17 cellular contexts compared by ENCODE assay signal in genomic region chr4:108193891-108194672, GRCh38. TPM values are rescaled to one million over a fixed set of nuclear protein-coding genes. Genes with fewer than 3 reads are reported as not detected.
DNase-seq lines count a peak whose midpoint lies in the region; ATAC-seq and TF ChIP-seq lines count a peak whose summit lies in the region.
"Had no signal": no experiment of that assay in that cellular context is flagged by ENCODE, and none has a peak within 500 bp of the region (broad histone marks: within the 10 kb centered on the region; RNA-seq: fewer than 3 reads in every experiment).

No MANE protein-coding gene starts in this region.

- no peak overlapping the region for H3K56ac ChIP-seq in IMR-90 (ENCODE audit: extremely low read depth, insufficient read depth, low read length)

- H4K20me1 ChIP-seq in IMR-90 (ENCODE audit: insufficient read depth, low read length): no peaks in the 10 kb centered on the region

- no TSS peak for BruUV-seq in IMR-90 (replicated peaks; lab: Mats Ljungman, UMichigan)

- no peak overlapping the region for H3K4me3 Mint-ChIP-seq in brain
- H3K4me3 Mint-ChIP-seq: activated CD8-positive, alpha-beta T cell treated with anti-CD3 and anti-CD28 coated beads for 36 hours; stimulated activated naive CD8-positive, alpha-beta T cell treated with anti-CD3 and anti-CD28 coated beads, Interleukin-15, amount 100 ng/mL, for 72 hours had no signal

- POLR2A ChIA-PET in IMR-90 (lab: Charles Lee; ENCODE audit: unreplicated experiment): no interaction called here

- no peak overlapping the region for H2AFZ ChIP-seq in IMR-90 (replicated peaks; ENCODE audit: low read length, poor library complexity)
- no peak overlapping the region for H2AFZ ChIP-seq in mesenchymal stem cell (ENCODE audit: low read depth, low read length)

- no peaks in the 10 kb centered on the region; the same call in none of the 2 replicates for H3K27me3 ChIP-seq in IMR-90 (ENCODE audit: control insufficient read depth, insufficient read depth, low read length)
- H3K27me3 ChIP-seq in mesenchymal stem cell (ENCODE audit: control insufficient read depth in 1 of 2, insufficient read depth in 1 of 2, low read length in 2 of 2): no peaks in the 10 kb centered on the region
- H3K27me3 ChIP-seq: colonic mucosa, vagina had no signal

- H3K4ac ChIP-seq in IMR-90 (ENCODE audit: low read depth, low read length): no peak overlapping the region
- H3K4ac ChIP-seq in mesenchymal stem cell (ENCODE audit: low read depth in 1 of 2, low read length in 2 of 2): no peak overlapping the region

- no peak overlapping the region for H2BK5ac ChIP-seq in IMR-90 (ENCODE audit: low read depth, low read length, poor library complexity, severe bottlenecking)
- no peak overlapping the region for H2BK5ac ChIP-seq in mesenchymal stem cell (ENCODE audit: low read depth, low read length, poor library complexity, severe bottlenecking)

- no peak overlapping the region for H4K5ac ChIP-seq in IMR-90 (ENCODE audit: low read depth, low read length)

- no peak overlapping the region for H2BK12ac ChIP-seq in mesenchymal stem cell (ENCODE audit: low read length in 2 of 2)

- H3K9me3 ChIP-seq in IMR-90 (ENCODE audit: control insufficient read depth, insufficient read depth, low read length): no peaks in the 10 kb centered on the region
- H3K9me3 ChIP-seq in mesenchymal stem cell (ENCODE audit: control insufficient read depth, low read length): no peaks in the 10 kb centered on the region
- H3K9me3 ChIP-seq: colonic mucosa, vagina had no signal

- no peaks in the 10 kb centered on the region for H3K36me3 Mint-ChIP-seq in brain

- TF ChIP-seq POLR2A in IMR-90 (IDR thresholded peaks at IDR 0.05; ENCODE audit: low read depth, low read length) (no peak), GM18505 (IDR thresholded peaks at IDR 0.05; ENCODE audit: borderline replicate concordance, extremely low read depth, insufficient read depth, insufficient read length) (no peak)

- no CpG with 5 or more reads among the region's 4 CpGs for WGBS in IMR-90 (ENCODE audit: extremely low coverage in 2 of 2, insufficient read length in 1 of 2), 2 experiments
- no CpG with 5 or more reads among the region's 4 CpGs for WGBS in mesenchymal stem cell

- no peaks in the 10 kb centered on the region; the same call in 1 of the 2 replicates for H3K9me1 ChIP-seq in IMR-90 (ENCODE audit: insufficient read depth, low read length)

- no peak overlapping the region for H2AK5ac ChIP-seq in IMR-90 (ENCODE audit: low read depth, low read length)
- H2AK5ac ChIP-seq in mesenchymal stem cell (ENCODE audit: low read length, severe bottlenecking): no peak overlapping the region

- H3K4me1 ChIP-seq in IMR-90 (ENCODE audit: control insufficient read depth, insufficient read depth, low read length): peaks cover 2% of the 10 kb centered on the region; the same call in 1 of the 2 replicates
- H3K4me1 ChIP-seq in mesenchymal stem cell (ENCODE audit: control insufficient read depth, insufficient read depth, low read depth, low read length): no peaks in the 10 kb centered on the region
- H3K4me1 ChIP-seq: colonic mucosa, vagina had no signal

- TF ChIP-seq CTCF in IMR-90 (conservative IDR thresholded peaks at IDR 0.05; ENCODE audit: low read depth, low read length): no peak
- TF ChIP-seq CTCF in brain (conservative IDR thresholded peaks at IDR 0.05): no peak

- in situ Hi-C loops in IMR-90 (cut with MboI; ENCODE audit: low sequenced_read_pairs): no loop called here

- peaks cover 22% of the 10 kb centered on the region for H3K4me1 Mint-ChIP-seq in brain

- H3K4me2 ChIP-seq in IMR-90 (ENCODE audit: low read depth, low read length) (no peak overlapping the region), mesenchymal stem cell (ENCODE audit: low read length, poor library complexity, severe bottlenecking) (no peak overlapping the region)
- H3K4me2 ChIP-seq: KMS-11 had no signal

- H3K27ac Mint-ChIP-seq in brain: peak overlapping the region in 3 of 5 experiments; percentile 44 to 79 (median 55)
- H3K27ac Mint-ChIP-seq: activated CD8-positive, alpha-beta T cell treated with anti-CD3 and anti-CD28 coated beads for 36 hours; stimulated activated naive CD8-positive, alpha-beta T cell treated with anti-CD3 and anti-CD28 coated beads, Interleukin-15, amount 100 ng/mL, for 72 hours had no signal

- H3K9me3 Mint-ChIP-seq in brain: no peaks in the 10 kb centered on the region
- H3K9me3 Mint-ChIP-seq: activated CD8-positive, alpha-beta T cell treated with anti-CD3 and anti-CD28 coated beads for 36 hours; stimulated activated naive CD8-positive, alpha-beta T cell treated with anti-CD3 and anti-CD28 coated beads, Interleukin-15, amount 100 ng/mL, for 72 hours had no signal

- H3K27ac ChIP-seq in IMR-90 (ENCODE audit: insufficient read depth, low read length): peak overlapping the region; percentile 40; the same call in 1 of the 2 replicates
- H3K27ac ChIP-seq in mesenchymal stem cell (ENCODE audit: low read length, poor library complexity, severe bottlenecking): no peak overlapping the region
- H3K27ac ChIP-seq: colonic mucosa, KMS-11, vagina had no signal

- H3K4me3 ChIP-seq in IMR-90 (ENCODE audit: insufficient read depth, low read depth, low read length): no peak overlapping the region
- H3K4me3 ChIP-seq in mesenchymal stem cell (ENCODE audit: insufficient read depth in 1 of 2, low read depth in 1 of 2, low read length in 2 of 2): no peak overlapping the region
- H3K4me3 ChIP-seq: colonic mucosa, vagina had no signal

- peaks cover 6% of the 10 kb centered on the region for H3K27me3 Mint-ChIP-seq in brain
- H3K27me3 Mint-ChIP-seq: activated CD8-positive, alpha-beta T cell treated with anti-CD3 and anti-CD28 coated beads for 36 hours; stimulated activated naive CD8-positive, alpha-beta T cell treated with anti-CD3 and anti-CD28 coated beads, Interleukin-15, amount 100 ng/mL, for 72 hours had no signal

- no peak overlapping the region for H2BK20ac ChIP-seq in IMR-90 (ENCODE audit: low read depth, low read length)

- intact Hi-C loops in IMR-90 (cut with micrococcal nuclease): no loop called here

- TF ChIP-seq RAD21 in IMR-90 (IDR thresholded peaks at IDR 0.05; ENCODE audit: low read length): no peak

- no peak overlapping the region; the same call in 1 of the 2 replicates for H3K9ac ChIP-seq in IMR-90 (ENCODE audit: low read depth, low read length)
- peak overlapping the region; percentile 73 for H3K9ac ChIP-seq in mesenchymal stem cell (ENCODE audit: low read length)
- H3K9ac ChIP-seq: KMS-11 had no signal

- H4K91ac ChIP-seq in IMR-90 (ENCODE audit: insufficient read depth, low read depth, low read length) (no peak overlapping the region), mesenchymal stem cell (ENCODE audit: low read length) (no peak overlapping the region)

- H2BK15ac ChIP-seq in IMR-90 (ENCODE audit: low read depth, low read length): no peak overlapping the region
- no peak overlapping the region for H2BK15ac ChIP-seq in mesenchymal stem cell (ENCODE audit: low read depth, poor library complexity, severe bottlenecking)

- H3K18ac ChIP-seq in IMR-90 (ENCODE audit: low read depth, low read length) (no peak overlapping the region), mesenchymal stem cell (ENCODE audit: low read depth in 1 of 2, low read length in 2 of 2) (no peak overlapping the region)

- peak; percentile 58 for DNase-seq in COR-L47 (lab: John Stamatoyannopoulos, UW)
- DNase-seq in IMR-90: no peak
- peak; percentile 20 for DNase-seq in mesenchymal stem cell
- DNase-seq in GF-D8 (lab: John Stamatoyannopoulos, UW): no peak
- no peak for DNase-seq in hepatic stellate cell (ENCODE audit: low spot score)
- DNase-seq in NCI-H2227 treated with DMSO at 0.1 percent for 48 hours (lab: John Stamatoyannopoulos, UW): no peak
- DNase-seq: activated CD8-positive, alpha-beta T cell treated with anti-CD3 and anti-CD28 coated beads for 36 hours; amygdala; colonic mucosa; glutamatergic neuron; NCI-H1694 treated with DMSO at 0.1 percent for 48 hours; NCI-H526; stimulated activated naive CD8-positive, alpha-beta T cell treated with anti-CD3 and anti-CD28 coated beads, Interleukin-15, amount 100 ng/mL, for 72 hours had no signal

- no peaks in the 10 kb centered on the region for H3K79me1 ChIP-seq in IMR-90 (ENCODE audit: low read depth in 1 of 2, low read length in 2 of 2)
- H3K79me1 ChIP-seq in mesenchymal stem cell (replicated peaks; ENCODE audit: low read length, poor library complexity, severe bottlenecking): no peaks in the 10 kb centered on the region

- no peak overlapping the region for H3K23ac ChIP-seq in IMR-90 (ENCODE audit: low read depth, low read length)
- no peak overlapping the region for H3K23ac ChIP-seq in mesenchymal stem cell (ENCODE audit: low read length in 2 of 2)

- ATAC-seq in IMR-90 (ENCODE audit: low read depth) (peak; percentile 77), GM18505 (IDR thresholded peaks at IDR 0.05; ENCODE audit: unreplicated experiment) (no peak)
- ATAC-seq: activated CD8-positive, alpha-beta T cell treated with anti-CD3 and anti-CD28 coated beads for 36 hours; stimulated activated naive CD8-positive, alpha-beta T cell treated with anti-CD3 and anti-CD28 coated beads, Interleukin-15, amount 100 ng/mL, for 72 hours had no signal

- H2AK9ac ChIP-seq in IMR-90 (replicated peaks; ENCODE audit: low read depth, low read length, poor library complexity): no peak overlapping the region

- no peak overlapping the region for H2BK120ac ChIP-seq in IMR-90 (ENCODE audit: low read depth, low read length)
- no peak overlapping the region for H2BK120ac ChIP-seq in mesenchymal stem cell (ENCODE audit: low read depth, low read length)

- CTCF ChIA-PET in IMR-90 (lab: Yijun Ruan, JAX): interaction anchor here (0.5 kb wide), 1 partner anchor 39 kb away, joined by 4 read pairs; no protein-coding TSS in a partner anchor

- H3K14ac ChIP-seq in IMR-90 (replicated peaks; ENCODE audit: low read depth, low read length) (no peak overlapping the region), mesenchymal stem cell (ENCODE audit: low read length in 2 of 2) (no peak overlapping the region)

- H3K36me3 ChIP-seq in IMR-90 (ENCODE audit: control insufficient read depth, insufficient read depth, low read length) (no peaks in the 10 kb centered on the region), mesenchymal stem cell (ENCODE audit: control insufficient read depth in 1 of 2, insufficient read depth in 2 of 2, low read depth in 1 of 2, low read length in 2 of 2) (no peaks in the 10 kb centered on the region)
- H3K36me3 ChIP-seq: colonic mucosa, vagina had no signal

- H4K8ac ChIP-seq in IMR-90 (ENCODE audit: low read depth in 2 of 2, low read length in 2 of 2) (0 out of 4 replicates have a peak overlapping the region, but pooled peaks of 1 of the 2 experiments have one; percentile 33), mesenchymal stem cell (ENCODE audit: low read length) (no peak overlapping the region)

- dilution Hi-C loops in IMR-90 (cut with HindIII; ENCODE audit: low sequenced_read_pairs, unreplicated experiment): no loop called here

TF ChIP-seq in IMR-90, 13 proteins besides CTCF, POLR2A, EP300 and RAD21 (continues in another document):
- TF ChIP-seq MAFK (IDR thresholded peaks at IDR 0.05; ENCODE audit: low read depth, low read length): no peak

RNA-seq across cellular contexts. Expression of gene LEF1, which starts 25.4 kb away (rescaled TPM):
- total RNA-seq in IMR-90 (2012; rRNA removed): 0.56 and 1.8 TPM in 2 replicates
- polyA plus RNA-seq in IMR-90 (2012; rRNA removed) (0.93 and 1.7 TPM in 2 replicates), brain (ENCODE audit: insufficient read depth, low read depth, low replicate concordance) (6.8 TPM)
- polyA plus RNA-seq in IMR-90 (2012; cell fraction: cytosol; rRNA removed): 0.47 and 0.53 TPM in 2 replicates
- 0.28 and 1.0 TPM in 2 replicates for polyA plus RNA-seq in IMR-90 (2012; cell fraction: nucleus; rRNA removed; ENCODE audit: low replicate concordance)
- 11.8 TPM for polyA plus RNA-seq in mesenchymal stem cell (2013, experiment 1 of 2)
- 10.3 TPM for polyA plus RNA-seq in mesenchymal stem cell (2013, experiment 2 of 2)

Comparison
In these comparisons a context has a peak if more than half of its experiments do, and no peak if none do; other contexts are left out.
1. DNase-seq: peak in COR-L47 (single experiment) and mesenchymal stem cell (single experiment); none in IMR-90 (single experiment), GF-D8 (single experiment), hepatic stellate cell (single experiment) and NCI-H2227 treated with DMSO at 0.1 percent for 48 hours (single experiment).